In genomic region chr22:43209523-43209890, GRCh38 we compare ENCODE assay signal across 36 cellular contexts.
"Had no signal": no experiment of that assay in that cellular context is flagged by ENCODE, and none has a peak within 500 bp of the region (broad histone marks: within the 10 kb centered on the region; RNA-seq: fewer than 3 reads in every experiment).

No MANE protein-coding gene starts in this region.

- H3K27me3 Mint-ChIP-seq: activated CD4-positive, alpha-beta memory T cell treated with anti-CD3 and anti-CD28 coated beads, Interleukin-2, amount 10 ng/mL, durations not matched to agents 7 days and 5 days; activated CD4-positive, alpha-beta T cell treated with anti-CD3 and anti-CD28 coated beads for 36 hours; activated CD4-positive, alpha-beta T cell treated with anti-CD3 and anti-CD28 coated beads, Interleukin-2, amount 10 ng/mL, durations not matched to agents 7 days and 5 days; activated CD8-positive, alpha-beta memory T cell treated with anti-CD3 and anti-CD28 coated beads, Interleukin-2, amount 10 ng/mL, durations not matched to agents 7 days and 5 days; activated naive CD4-positive, alpha-beta T cell treated with anti-CD3 and anti-CD28 coated beads, Interleukin-2, amount 50 U/mL, for 24 hours; activated naive CD8-positive, alpha-beta T cell; activated naive CD8-positive, alpha-beta T cell treated with anti-CD3 and anti-CD28 coated beads, Interleukin-2, amount 10 ng/mL, durations not matched to agents 7 days and 5 days; activated naive CD8-positive, alpha-beta T cell treated with anti-CD3 and anti-CD28 coated beads, Interleukin-2, amount 50 U/mL, for 24 hours; activated T-cell treated with anti-CD3 and anti-CD28 coated beads, Interleukin-2, amount 50 U/mL, for 24 hours had no signal

- H3K4me1 Mint-ChIP-seq: activated CD8-positive, alpha-beta memory T cell treated with anti-CD3 and anti-CD28 coated beads, Interleukin-2, amount 10 ng/mL, durations not matched to agents 7 days and 5 days had no signal

- H3K9me3 ChIP-seq: body of pancreas, breast epithelium had no signal

- H3K9me3 Mint-ChIP-seq: activated CD4-positive, alpha-beta memory T cell treated with anti-CD3 and anti-CD28 coated beads, Interleukin-2, amount 10 ng/mL, durations not matched to agents 7 days and 5 days; activated CD4-positive, alpha-beta T cell treated with anti-CD3 and anti-CD28 coated beads, Interleukin-2, amount 10 ng/mL, durations not matched to agents 7 days and 5 days; activated naive CD4-positive, alpha-beta T cell treated with anti-CD3 and anti-CD28 coated beads, Interleukin-2, amount 10 ng/mL, durations not matched to agents 7 days and 5 days; activated naive CD4-positive, alpha-beta T cell treated with anti-CD3 and anti-CD28 coated beads, Interleukin-2, amount 50 U/mL, for 24 hours; activated naive CD8-positive, alpha-beta T cell treated with anti-CD3 and anti-CD28 coated beads, Interleukin-2, amount 10 ng/mL, durations not matched to agents 7 days and 5 days; activated naive CD8-positive, alpha-beta T cell treated with anti-CD3 and anti-CD28 coated beads, Interleukin-2, amount 50 U/mL, for 24 hours; activated T-cell treated with anti-CD3 and anti-CD28 coated beads, Interleukin-2, amount 50 U/mL, for 24 hours; activated T-helper 2 cell treated with anti-CD3 and anti-CD28 coated beads, Interferon-gamma antibody, Interleukin-2, Interleukin-4, amounts not matched to agents 10 μg/mL and 5 μg/mL and 100 μg/mL, durations not matched to agents 14 hours and 24 hours and 36 hours; T-helper 1 cell treated with Interleukin-12 subunit alpha and Interleukin-12 subunit beta and Interleukin-4 antibody, amounts not matched to agents 30 μg/mL and 1 μg/mL, for 36 hours; T-helper 2 cell treated with Interferon-gamma antibody and Interleukin-4, amounts not matched to agents 5 μg/mL and 100 μg/mL, for 36 hours; WTC11 had no signal

- DNase-seq: activated CD4-positive, alpha-beta memory T cell treated with anti-CD3 and anti-CD28 coated beads, Interleukin-2, amount 10 ng/mL, durations not matched to agents 7 days and 5 days; activated CD4-positive, alpha-beta T cell treated with anti-CD3 and anti-CD28 coated beads for 1 hour; activated CD4-positive, alpha-beta T cell treated with anti-CD3 and anti-CD28 coated beads for 36 hours; activated CD4-positive, alpha-beta T cell treated with anti-CD3 and anti-CD28 coated beads for 48 hours; activated CD4-positive, alpha-beta T cell treated with anti-CD3 and anti-CD28 coated beads, Interleukin-2, amount 10 ng/mL, durations not matched to agents 7 days and 5 days; activated CD4-positive, alpha-beta T cell treated with anti-CD3 and anti-CD28 coated beads, Interleukin-2, amount 50 U/mL, for 48 hours; activated CD4-positive, CD25-positive, alpha-beta regulatory T cell; activated CD8-positive, alpha-beta memory T cell treated with anti-CD3 and anti-CD28 coated beads for 24 hours; activated CD8-positive, alpha-beta memory T cell treated with anti-CD3 and anti-CD28 coated beads, Interleukin-2, amount 10 ng/mL, durations not matched to agents 7 days and 5 days; activated CD8-positive, alpha-beta memory T cell treated with anti-CD3 and anti-CD28 coated beads, Interleukin-2, amount 50 U/mL, for 48 hours; activated CD8-positive, alpha-beta T cell treated with anti-CD3 and anti-CD28 coated beads, Interleukin-2, amount 10 ng/mL, durations not matched to agents 7 days and 5 days; activated effector memory CD4-positive, alpha-beta T cell treated with Interleukin-2 at 50 U/mL for 16 hours; activated gamma-delta T cell; activated naive CD4-positive, alpha-beta T cell treated with anti-CD3 and anti-CD28 coated beads, Interleukin-2, amount 10 ng/mL, durations not matched to agents 7 days and 5 days; activated naive CD4-positive, alpha-beta T cell treated with Interleukin-2 at 50 U/mL for 16 hours; activated naive CD8-positive, alpha-beta T cell treated with anti-CD3 and anti-CD28 coated beads, Interleukin-2, amount 10 ng/mL, durations not matched to agents 7 days and 5 days; activated naive CD8-positive, alpha-beta T cell treated with anti-CD3 and anti-CD28 coated beads, Interleukin-2, amount 50 U/mL, for 24 hours; activated T-cell treated with anti-CD3 and anti-CD28 coated beads, Interleukin-2, amount 50 U/mL, for 24 hours; activated T-cell treated with anti-CD3 and anti-CD28 coated beads, Interleukin-2, amount 50 U/mL, for 48 hours; amygdala; anterior cingulate cortex; body of pancreas; brain microvascular endothelial cell; central memory CD4-positive, alpha-beta T cell; SW 1271; T-helper 2 cell; T-helper 9 cell had no signal

- H3K36me3 ChIP-seq: brain microvascular endothelial cell, breast epithelium had no signal

- H3K4me3 Mint-ChIP-seq: activated CD4-positive, alpha-beta memory T cell treated with anti-CD3 and anti-CD28 coated beads, Interleukin-2, amount 10 ng/mL, durations not matched to agents 7 days and 5 days; activated CD4-positive, alpha-beta T cell treated with anti-CD3 and anti-CD28 coated beads for 36 hours; activated CD4-positive, alpha-beta T cell treated with anti-CD3 and anti-CD28 coated beads, Interleukin-2, amount 10 ng/mL, durations not matched to agents 7 days and 5 days; activated CD8-positive, alpha-beta memory T cell treated with anti-CD3 and anti-CD28 coated beads, Interleukin-2, amount 10 ng/mL, durations not matched to agents 7 days and 5 days; activated CD8-positive, alpha-beta T cell treated with anti-CD3 and anti-CD28 coated beads, Interleukin-2, amount 10 ng/mL, durations not matched to agents 7 days and 5 days; activated naive CD4-positive, alpha-beta T cell treated with anti-CD3 and anti-CD28 coated beads, Interleukin-2, amount 10 ng/mL, durations not matched to agents 7 days and 5 days; activated naive CD4-positive, alpha-beta T cell treated with anti-CD3 and anti-CD28 coated beads, Interleukin-2, amount 50 U/mL, for 24 hours; activated naive CD8-positive, alpha-beta T cell; activated naive CD8-positive, alpha-beta T cell treated with anti-CD3 and anti-CD28 coated beads, Interleukin-2, amount 10 ng/mL, durations not matched to agents 7 days and 5 days; activated naive CD8-positive, alpha-beta T cell treated with anti-CD3 and anti-CD28 coated beads, Interleukin-2, amount 50 U/mL, for 24 hours; activated T-cell treated with anti-CD3 and anti-CD28 coated beads, Interleukin-2, amount 50 U/mL, for 24 hours; T-helper 1 cell treated with Interleukin-12 subunit alpha and Interleukin-12 subunit beta and Interleukin-4 antibody, amounts not matched to agents 30 μg/mL and 1 μg/mL, for 36 hours; T-helper 2 cell treated with Interferon-gamma antibody and Interleukin-4, amounts not matched to agents 5 μg/mL and 100 μg/mL, for 36 hours; WTC11 had no signal

- H3K36me3 Mint-ChIP-seq: activated CD8-positive, alpha-beta memory T cell treated with anti-CD3 and anti-CD28 coated beads, Interleukin-2, amount 10 ng/mL, durations not matched to agents 7 days and 5 days; activated naive CD4-positive, alpha-beta T cell treated with anti-CD3 and anti-CD28 coated beads, Interleukin-2, amount 10 ng/mL, durations not matched to agents 7 days and 5 days; activated naive CD4-positive, alpha-beta T cell treated with anti-CD3 and anti-CD28 coated beads, Interleukin-2, amount 50 U/mL, for 24 hours; activated naive CD8-positive, alpha-beta T cell; activated naive CD8-positive, alpha-beta T cell treated with anti-CD3 and anti-CD28 coated beads, Interleukin-2, amount 10 ng/mL, durations not matched to agents 7 days and 5 days; WTC11 had no signal

- H3K27ac ChIP-seq: body of pancreas, brain microvascular endothelial cell, breast epithelium, VCaP had no signal

- H3K27me3 ChIP-seq: body of pancreas, brain microvascular endothelial cell, breast epithelium had no signal

- H3K4me3 ChIP-seq: body of pancreas, breast epithelium had no signal

- H3K27ac Mint-ChIP-seq: activated CD4-positive, alpha-beta memory T cell treated with anti-CD3 and anti-CD28 coated beads, Interleukin-2, amount 10 ng/mL, durations not matched to agents 7 days and 5 days; activated CD4-positive, alpha-beta T cell treated with anti-CD3 and anti-CD28 coated beads for 36 hours; activated CD4-positive, alpha-beta T cell treated with anti-CD3 and anti-CD28 coated beads, Interleukin-2, amount 10 ng/mL, durations not matched to agents 7 days and 5 days; activated CD8-positive, alpha-beta memory T cell treated with anti-CD3 and anti-CD28 coated beads, Interleukin-2, amount 10 ng/mL, durations not matched to agents 7 days and 5 days; activated CD8-positive, alpha-beta T cell treated with anti-CD3 and anti-CD28 coated beads, Interleukin-2, amount 10 ng/mL, durations not matched to agents 7 days and 5 days; activated naive CD4-positive, alpha-beta T cell treated with anti-CD3 and anti-CD28 coated beads, Interleukin-2, amount 10 ng/mL, durations not matched to agents 7 days and 5 days; activated naive CD4-positive, alpha-beta T cell treated with anti-CD3 and anti-CD28 coated beads, Interleukin-2, amount 50 U/mL, for 24 hours; activated naive CD8-positive, alpha-beta T cell; activated naive CD8-positive, alpha-beta T cell treated with anti-CD3 and anti-CD28 coated beads, Interleukin-2, amount 10 ng/mL, durations not matched to agents 7 days and 5 days; activated naive CD8-positive, alpha-beta T cell treated with anti-CD3 and anti-CD28 coated beads, Interleukin-2, amount 50 U/mL, for 24 hours; activated T-cell treated with anti-CD3 and anti-CD28 coated beads, Interleukin-2, amount 50 U/mL, for 24 hours; activated T-helper 2 cell treated with anti-CD3 and anti-CD28 coated beads, Interferon-gamma antibody, Interleukin-2, Interleukin-4, amounts not matched to agents 10 μg/mL and 5 μg/mL and 100 μg/mL, durations not matched to agents 14 hours and 24 hours and 36 hours; T-helper 1 cell treated with Interleukin-12 subunit alpha and Interleukin-12 subunit beta and Interleukin-4 antibody, amounts not matched to agents 30 μg/mL and 1 μg/mL, for 36 hours; T-helper 2 cell treated with Interferon-gamma antibody and Interleukin-4, amounts not matched to agents 5 μg/mL and 100 μg/mL, for 36 hours; WTC11 had no signal

- ATAC-seq: activated CD4-positive, alpha-beta T cell treated with anti-CD3 and anti-CD28 coated beads for 36 hours; activated CD4-positive, CD25-positive, alpha-beta regulatory T cell treated with anti-CD3 and anti-CD28 coated beads, Interleukin-2, amount 50 U/mL, for 24 hours; activated CD8-positive, alpha-beta memory T cell treated with anti-CD3 and anti-CD28 coated beads, Interleukin-2, amount 10 ng/mL, durations not matched to agents 7 days and 5 days; activated CD8-positive, alpha-beta T cell treated with anti-CD3 and anti-CD28 coated beads, Interleukin-2, amount 10 ng/mL, durations not matched to agents 7 days and 5 days; activated naive CD8-positive, alpha-beta T cell treated with anti-CD3 and anti-CD28 coated beads, Interleukin-2, amount 50 U/mL, for 24 hours; body of pancreas; WTC11 had no signal

- H3K4me1 ChIP-seq: body of pancreas, breast epithelium had no signal
